In genomic region chr3:25044762-25045161, GRCh38 we compare ENCODE assay signal across 1 cellular context.
TF ChIP-seq lines count a peak whose summit lies in the region.

No MANE protein-coding gene starts in this region.

TF ChIP-seq in H1, 55 proteins besides CTCF, POLR2A, EP300 and RAD21 (continued from another document):
- TF ChIP-seq HDAC2 (IDR thresholded peaks at IDR 0.05; ENCODE audit: borderline replicate concordance in 1 of 2, low read depth in 2 of 2, low read length in 2 of 2): no peak
- TF ChIP-seq ASH2L (IDR thresholded peaks at IDR 0.05; ENCODE audit: low read length): no peak
- no peak for TF ChIP-seq TCF12 (IDR thresholded peaks at IDR 0.05; ENCODE audit: low read depth, low read length)
- TF ChIP-seq CEBPB (IDR thresholded peaks at IDR 0.05; ENCODE audit: low read depth, low read length): no peak
- no peak for TF ChIP-seq JUN (IDR thresholded peaks at IDR 0.05; ENCODE audit: low read depth, low read length)
